1 cellular context compared by ENCODE assay signal in the genomic region with DNA sequence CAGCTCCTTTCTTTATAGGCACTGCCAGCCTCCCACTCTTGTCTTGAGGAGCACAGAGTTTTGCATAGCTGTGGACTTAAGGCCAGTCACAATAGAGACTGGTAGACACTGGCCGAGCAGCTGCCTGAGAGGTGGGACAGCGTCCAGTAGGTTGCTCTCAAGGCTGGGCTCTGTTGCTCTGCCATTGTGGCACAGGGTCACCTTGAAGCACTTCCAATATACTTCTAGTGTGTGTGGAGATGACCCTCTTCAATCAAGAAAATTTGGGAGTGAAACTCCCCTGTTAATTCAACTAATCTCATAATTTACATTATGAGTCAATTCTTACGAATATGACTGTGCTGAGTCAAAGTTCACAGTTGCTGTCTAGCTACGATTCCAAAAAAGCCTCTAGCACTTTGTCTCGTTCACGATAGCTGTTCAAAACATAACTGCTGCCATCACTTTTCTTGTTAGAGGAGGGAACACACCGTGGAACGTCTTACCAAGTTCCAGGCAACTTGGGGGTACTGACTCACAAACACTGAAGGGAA.
TF ChIP-seq lines count a peak whose summit lies in the region.

No MANE protein-coding gene starts in this region.

TF ChIP-seq in H1, 55 proteins besides CTCF, POLR2A, EP300 and RAD21:
- no peak for TF ChIP-seq MAFK (IDR thresholded peaks at IDR 0.05; ENCODE audit: low read depth, low read length)
- no peak for TF ChIP-seq KDM4A (IDR thresholded peaks at IDR 0.05; ENCODE audit: low read depth, low read length, severe bottlenecking)
- no peak for TF ChIP-seq NRF1 (IDR thresholded peaks at IDR 0.05; ENCODE audit: low read depth, low read length)
- no peak for TF ChIP-seq SP4 (IDR thresholded peaks at IDR 0.05; ENCODE audit: low read length)
- no peak for TF ChIP-seq CTBP2 (IDR thresholded peaks at IDR 0.05; ENCODE audit: borderline replicate concordance, insufficient read depth, insufficient read length, low read length)
- TF ChIP-seq BACH1 (IDR thresholded peaks at IDR 0.05; ENCODE audit: low read length): no peak
- no peak for TF ChIP-seq ZNF274 (IDR thresholded peaks at IDR 0.05; ENCODE audit: borderline replicate concordance, extremely low read depth, low read length)
- no peak for TF ChIP-seq TAF7 (optimal IDR thresholded peaks at IDR 0.05; ENCODE audit: borderline replicate concordance, low read depth, low read length)
- no peak for TF ChIP-seq PHF8 (conservative IDR thresholded peaks at IDR 0.05; ENCODE audit: low read depth, low read length)
- no peak for TF ChIP-seq CBX8 (IDR thresholded peaks at IDR 0.05; ENCODE audit: borderline replicate concordance, low read depth, low read length)
- no peak for TF ChIP-seq CHD7 (IDR thresholded peaks at IDR 0.05; ENCODE audit: insufficient replicate concordance, low read length)
- no peak for TF ChIP-seq HDAC2 (IDR thresholded peaks at IDR 0.05; ENCODE audit: borderline replicate concordance in 1 of 2, low read depth in 2 of 2, low read length in 2 of 2)
- TF ChIP-seq SAP30 (IDR thresholded peaks at IDR 0.05; ENCODE audit: insufficient read depth, insufficient replicate concordance, low read length): no peak
- TF ChIP-seq SUZ12 (IDR thresholded peaks at IDR 0.05; ENCODE audit: low read length): no peak
- TF ChIP-seq SP2 (IDR thresholded peaks at IDR 0.05; ENCODE audit: low read length): no peak
- no peak for TF ChIP-seq ATF3 (IDR thresholded peaks at IDR 0.05; ENCODE audit: insufficient read depth, low read depth, low read length)
- TF ChIP-seq POU5F1 (IDR thresholded peaks at IDR 0.05; ENCODE audit: low read depth, low read length): no peak
- TF ChIP-seq ATF2 (IDR thresholded peaks at IDR 0.05; ENCODE audit: low read length): no peak
TF ChIP-seq in H1: peak in this region for 0.
